Comparison of ENCODE assay signal across 21 cellular contexts in genomic region chr18:73896685-73897084, GRCh38.
DNase-seq lines count a peak whose midpoint lies in the region; ATAC-seq and TF ChIP-seq lines count a peak whose summit lies in the region.
"Had no signal": no experiment of that assay in that cellular context is flagged by ENCODE, and none has a peak within 500 bp of the region (broad histone marks: within the 10 kb centered on the region; RNA-seq: fewer than 3 reads in every experiment).

No MANE protein-coding gene starts in this region.

- DNase-seq in foreskin keratinocyte (peak in 1 of 2 donors; percentile 38), tibial nerve (ENCODE audit: low spot score in 2 of 2) (no peak), head of caudate nucleus (no peak)
- DNase-seq: activated CD4-positive, alpha-beta T cell treated with anti-CD3 and anti-CD28 coated beads for 4 hours; activated naive CD4-positive, alpha-beta T cell treated with Interleukin-2 at 50 U/mL for 16 hours; activated T-cell treated with anti-CD3 and anti-CD28 coated beads for 4 hours; anterior cingulate cortex; cerebellar nuclear complex; effector memory CD8-positive, alpha-beta T cell; heart right ventricle; KBM-7; mammary epithelial cell; natural killer cell; SK-N-SH; stimulated activated CD4-positive, alpha-beta T cell treated with anti-CD3 and anti-CD28 coated beads, Interleukin-2, amount 100 ng/mL, for 48 hours had no signal

- no peak for TF ChIP-seq EP300 in tibial nerve (IDR thresholded peaks at IDR 0.05)

- no peaks in the 10 kb centered on the region for H3K9me3 ChIP-seq in tibial nerve
- H3K9me3 ChIP-seq: heart right ventricle, SK-N-SH had no signal

- peak; percentile 62 for ATAC-seq in GM18511 (IDR thresholded peaks at IDR 0.05; ENCODE audit: unreplicated experiment)
- peak; percentile 69 for ATAC-seq in GM21360 (IDR thresholded peaks at IDR 0.05; ENCODE audit: unreplicated experiment)
- ATAC-seq in HG03378 (IDR thresholded peaks at IDR 0.05; ENCODE audit: unreplicated experiment) = peak; percentile 82
- ATAC-seq in foreskin keratinocyte = peak; percentile 15
- ATAC-seq in HG03108 (IDR thresholded peaks at IDR 0.05; ENCODE audit: unreplicated experiment) = no peak
- ATAC-seq in HG02885 (IDR thresholded peaks at IDR 0.05; ENCODE audit: poor library complexity, unreplicated experiment) = no peak
- ATAC-seq: effector memory CD8-positive, alpha-beta T cell; heart right ventricle; natural killer cell had no signal

- H3K36me3 ChIP-seq in tibial nerve = no peaks in the 10 kb centered on the region
- H3K36me3 ChIP-seq: heart right ventricle had no signal

- intact Hi-C loops in head of caudate nucleus (cut with DNase I) = no loop called here

- H3K27me3 ChIP-seq in foreskin keratinocyte (no peaks in the 10 kb centered on the region), tibial nerve (no peaks in the 10 kb centered on the region)

- 56 to 75% methylated on average over 3 of the region's 3 CpGs for WGBS in tibial nerve, 2 donors

- TF ChIP-seq CTCF in foreskin keratinocyte (conservative IDR thresholded peaks at IDR 0.05) (no peak), tibial nerve (IDR thresholded peaks at IDR 0.05) (no peak)

- H3K27ac ChIP-seq in foreskin keratinocyte = no peak overlapping the region
- H3K27ac ChIP-seq in tibial nerve = no peak overlapping the region
- H3K27ac ChIP-seq: heart right ventricle, parathyroid adenoma had no signal

- no peak overlapping the region for H3K4me3 ChIP-seq in tibial nerve
- H3K4me3 ChIP-seq: heart right ventricle had no signal

- no peaks in the 10 kb centered on the region for H3K4me1 ChIP-seq in foreskin keratinocyte
- no peaks in the 10 kb centered on the region for H3K4me1 ChIP-seq in tibial nerve
- H3K4me1 ChIP-seq: heart right ventricle, parathyroid adenoma had no signal

- no peak for TF ChIP-seq POLR2A in tibial nerve (IDR thresholded peaks at IDR 0.05)

Comparison
In these comparisons a context has a peak if more than half of its experiments do, and no peak if none do; other contexts are left out.
1. ATAC-seq: peak in GM18511 (single experiment), GM21360 (single experiment), HG03378 (single experiment) and foreskin keratinocyte (single experiment); none in HG03108 (single experiment) and HG02885 (single experiment).